Comparison of ENCODE assay signal across 17 cellular contexts in genomic region chr10:6625428-6625827, GRCh38.
"Had no signal": no experiment of that assay in that cellular context is flagged by ENCODE, and none has a peak within 500 bp of the region (broad histone marks: within the 10 kb centered on the region; RNA-seq: fewer than 3 reads in every experiment).

No MANE protein-coding gene starts in this region.

- H3K27me3 Mint-ChIP-seq: activated CD4-positive, alpha-beta T cell treated with anti-CD3 and anti-CD28 coated beads, Interleukin-2, amount 10 ng/mL, durations not matched to agents 24 days and 14 days; activated T-helper 17 cell treated with anti-CD3 and anti-CD28 coated beads, Interleukin-2, amount 50 U/mL, for 72 hours; stimulated activated naive CD8-positive, alpha-beta T cell treated with anti-CD3 and anti-CD28 coated beads, Interleukin-15, Interleukin-2, amounts not matched to agents 100 ng/mL and 50 ng/mL, for 24 hours had no signal

- H3K4me3 Mint-ChIP-seq: activated CD4-positive, alpha-beta T cell treated with anti-CD3 and anti-CD28 coated beads, Interleukin-2, amount 10 ng/mL, durations not matched to agents 24 days and 14 days; activated T-helper 17 cell treated with anti-CD3 and anti-CD28 coated beads, Interleukin-2, amount 50 U/mL, for 72 hours; brain; nephron; stimulated activated naive CD8-positive, alpha-beta T cell treated with anti-CD3 and anti-CD28 coated beads, Interleukin-15, Interleukin-2, amounts not matched to agents 100 ng/mL and 50 ng/mL, for 24 hours; T-helper 1 cell treated with Interleukin-12 subunit alpha and Interleukin-12 subunit beta and Interleukin-4 antibody, amounts not matched to agents 30 μg/mL and 1 μg/mL, for 36 hours had no signal

- DNase-seq: activated CD4-positive, alpha-beta T cell treated with anti-CD3 and anti-CD28 coated beads, Interleukin-2, amount 10 ng/mL, durations not matched to agents 24 days and 14 days; activated T-cell treated with anti-CD3 and anti-CD28 coated beads for 4 hours; anterior cingulate cortex; caudate nucleus; hypothalamus; islet precursor cell; lower lobe of right lung; nucleus accumbens; sigmoid colon; transverse colon; uterus had no signal

- ATAC-seq: activated T-helper 17 cell treated with anti-CD3 and anti-CD28 coated beads, Interleukin-2, amount 50 U/mL, for 72 hours; lower lobe of right lung had no signal

- H3K9me3 Mint-ChIP-seq: activated CD4-positive, alpha-beta T cell treated with anti-CD3 and anti-CD28 coated beads, Interleukin-2, amount 10 ng/mL, durations not matched to agents 24 days and 14 days; activated T-helper 17 cell treated with anti-CD3 and anti-CD28 coated beads, Interleukin-2, amount 50 U/mL, for 72 hours; brain; nephron; stimulated activated naive CD8-positive, alpha-beta T cell treated with anti-CD3 and anti-CD28 coated beads, Interleukin-15, Interleukin-2, amounts not matched to agents 100 ng/mL and 50 ng/mL, for 24 hours; T-helper 1 cell treated with Interleukin-12 subunit alpha and Interleukin-12 subunit beta and Interleukin-4 antibody, amounts not matched to agents 30 μg/mL and 1 μg/mL, for 36 hours had no signal

- H3K36me3 Mint-ChIP-seq: brain had no signal

- FAIRE-seq: frontal cortex had no signal

- H3K27ac Mint-ChIP-seq: activated CD4-positive, alpha-beta T cell treated with anti-CD3 and anti-CD28 coated beads, Interleukin-2, amount 10 ng/mL, durations not matched to agents 24 days and 14 days; activated T-helper 17 cell treated with anti-CD3 and anti-CD28 coated beads, Interleukin-2, amount 50 U/mL, for 72 hours; brain; nephron; stimulated activated naive CD8-positive, alpha-beta T cell treated with anti-CD3 and anti-CD28 coated beads, Interleukin-15, Interleukin-2, amounts not matched to agents 100 ng/mL and 50 ng/mL, for 24 hours; T-helper 1 cell treated with Interleukin-12 subunit alpha and Interleukin-12 subunit beta and Interleukin-4 antibody, amounts not matched to agents 30 μg/mL and 1 μg/mL, for 36 hours had no signal
